Comparison of ENCODE assay signal across 10 cellular contexts in the genomic region with DNA sequence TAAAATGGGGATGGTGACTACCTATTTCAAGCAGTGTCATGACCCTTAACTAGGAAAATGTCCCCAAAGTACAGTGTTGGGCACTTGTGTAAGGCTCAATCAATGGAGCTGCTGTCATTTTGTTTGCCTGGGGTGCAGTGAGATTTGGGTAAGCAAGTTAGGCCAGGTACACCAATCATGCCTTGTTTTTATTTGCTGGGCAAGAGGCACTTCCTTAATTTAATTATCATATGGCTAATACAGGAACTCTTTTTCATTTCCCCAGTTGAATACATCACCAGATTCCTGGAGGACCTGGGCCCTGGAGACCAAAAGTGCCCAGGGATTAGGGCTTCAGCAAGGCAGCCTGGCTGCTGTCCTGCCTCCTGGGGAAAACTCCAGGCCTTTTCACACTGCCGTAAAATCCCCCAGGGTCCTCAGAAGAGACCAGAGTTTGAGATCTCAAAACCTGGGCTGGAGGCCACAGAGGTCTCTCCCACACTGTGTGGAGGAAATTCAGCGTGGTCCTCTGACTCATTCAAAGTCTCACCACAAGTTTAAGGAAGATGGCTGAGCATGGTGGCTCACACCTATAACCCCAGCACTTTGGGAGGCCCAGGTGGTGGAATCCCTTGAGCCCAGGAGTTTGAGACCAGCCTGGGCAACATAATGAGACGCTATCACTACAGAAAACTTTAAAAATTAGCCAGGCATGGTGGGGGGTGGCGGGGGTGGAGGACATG. TPM values are rescaled to one million over a fixed set of nuclear protein-coding genes. Genes with fewer than 3 reads are reported as not detected.
DNase-seq lines count a peak whose midpoint lies in the region; ATAC-seq, FAIRE-seq and TF ChIP-seq lines count a peak whose summit lies in the region.
"Had no signal": no experiment of that assay in that cellular context is flagged by ENCODE, and none has a peak within 500 bp of the region (broad histone marks: within the 10 kb centered on the region; RNA-seq: fewer than 3 reads in every experiment).

No MANE protein-coding gene starts in this region.

- DNase-seq in left ventricle myocardium inferior = no peak
- no peak for DNase-seq in right atrium auricular region (ENCODE audit: low spot score)
- no peak for DNase-seq in T-helper 17 cell
- no peak for DNase-seq in endothelial cell of umbilical vein (ENCODE audit: low read depth, low spot score)
- DNase-seq in NCI-H1417 (lab: John Stamatoyannopoulos, UW) = no peak
- no peak for DNase-seq in small intestine
- DNase-seq: NCI-H1694 had no signal

- H3K27ac ChIP-seq in left ventricle myocardium inferior (replicated peaks) (peak overlapping the region; percentile 2), right atrium auricular region (no peak overlapping the region), endothelial cell of umbilical vein (ENCODE audit: insufficient read depth, low read depth, low read length) (no peak overlapping the region), small intestine (ENCODE audit: low read depth in 1 of 2, low read length in 1 of 2) (no peak overlapping the region)

- WGBS in small intestine, 3 donors = 69 to 85% (median 80%) methylated on average over 4 of the region's 4 CpGs

- CTCF ChIA-PET in endothelial cell of umbilical vein (lab: Charles Lee) = no interaction called here

- no peaks in the 10 kb centered on the region for H3K36me3 Mint-ChIP-seq in T-helper 17 cell (ENCODE audit: low read depth)

- FAIRE-seq in endothelial cell of umbilical vein (lab: Jason Lieb, UNC) = peak; percentile 46
- FAIRE-seq in small intestine (lab: Jason Lieb, UNC) = no peak

- POLR2A ChIA-PET in endothelial cell of umbilical vein (lab: Charles Lee) = no interaction called here

- no peaks in the 10 kb centered on the region for H3K9me3 ChIP-seq in left ventricle myocardium inferior (replicated peaks)
- no peaks in the 10 kb centered on the region for H3K9me3 ChIP-seq in right atrium auricular region
- no peaks in the 10 kb centered on the region for H3K9me3 ChIP-seq in T-helper 17 cell (ENCODE audit: control insufficient read depth, low read length, poor library complexity, severe bottlenecking)
- no peaks in the 10 kb centered on the region for H3K9me3 ChIP-seq in endothelial cell of umbilical vein (replicated peaks; ENCODE audit: control insufficient read depth, insufficient read depth, low read length)
- no peaks in the 10 kb centered on the region for H3K9me3 ChIP-seq in small intestine (ENCODE audit: control insufficient read depth, low read depth)
- H3K9me3 ChIP-seq: tibial nerve had no signal

- ATAC-seq in T-helper 17 cell (peak; percentile 57), HG03442 (IDR thresholded peaks at IDR 0.05; ENCODE audit: unreplicated experiment) (no peak), HG02938 (IDR thresholded peaks at IDR 0.05; ENCODE audit: unreplicated experiment) (no peak)

- no peaks in the 10 kb centered on the region for H3K79me2 ChIP-seq in endothelial cell of umbilical vein (ENCODE audit: control insufficient read depth, insufficient read depth, low read length)

- intact Hi-C loops in left ventricle myocardium inferior (cut with micrococcal nuclease) = no loop called here
- intact Hi-C loops in endothelial cell of umbilical vein (cut with micrococcal nuclease) = no loop called here

- H4K20me1 ChIP-seq in endothelial cell of umbilical vein (replicated peaks; ENCODE audit: control insufficient read depth, extremely low read depth, insufficient read depth, low read length) = no peaks in the 10 kb centered on the region

- no TSS peak for BruUV-seq in endothelial cell of umbilical vein (replicated peaks; lab: Mats Ljungman, UMichigan)

- H3K27me3 ChIP-seq in left ventricle myocardium inferior (ENCODE audit: low read depth) = no peaks in the 10 kb centered on the region
- no peaks in the 10 kb centered on the region for H3K27me3 ChIP-seq in right atrium auricular region
- no peaks in the 10 kb centered on the region for H3K27me3 ChIP-seq in endothelial cell of umbilical vein (ENCODE audit: control insufficient read depth in 2 of 2, insufficient read depth in 2 of 2, low read length in 2 of 2)
- no peaks in the 10 kb centered on the region for H3K27me3 ChIP-seq in small intestine (ENCODE audit: control insufficient read depth in 2 of 2, insufficient read depth in 2 of 2, low read length in 2 of 2)
- H3K27me3 ChIP-seq: tibial nerve had no signal

- no peak overlapping the region for H3K4me3 Mint-ChIP-seq in T-helper 17 cell

- no peak overlapping the region for H3K4me2 ChIP-seq in endothelial cell of umbilical vein (ENCODE audit: insufficient read depth, low read length)

- no peak for TF ChIP-seq CTCF in left ventricle myocardium inferior (IDR thresholded peaks at IDR 0.05; ENCODE audit: borderline replicate concordance)
- no peak for TF ChIP-seq CTCF in right atrium auricular region (IDR thresholded peaks at IDR 0.05)
- TF ChIP-seq CTCF in endothelial cell of umbilical vein (IDR thresholded peaks at IDR 0.05; ENCODE audit: extremely low read depth in 1 of 2, insufficient read depth in 1 of 2, low read depth in 1 of 2, low read length in 2 of 2) = no peak

- peaks cover 33% of the 10 kb centered on the region for H3K4me1 Mint-ChIP-seq in T-helper 17 cell

- H3K9ac ChIP-seq in endothelial cell of umbilical vein (replicated peaks; ENCODE audit: extremely low read depth, insufficient read depth, low read length) = no peak overlapping the region

- H3K36me3 ChIP-seq in left ventricle myocardium inferior (no peaks in the 10 kb centered on the region), right atrium auricular region (no peaks in the 10 kb centered on the region), endothelial cell of umbilical vein (ENCODE audit: control insufficient read depth in 2 of 2, extremely low read depth in 1 of 2, insufficient read depth in 2 of 2, low read length in 2 of 2) (no peaks in the 10 kb centered on the region), small intestine (ENCODE audit: control insufficient read depth in 2 of 2, insufficient read depth in 2 of 2, low read length in 2 of 2) (no peaks in the 10 kb centered on the region)
- H3K36me3 ChIP-seq: tibial nerve had no signal

- H3K9me1 ChIP-seq in endothelial cell of umbilical vein (replicated peaks; ENCODE audit: control insufficient read depth, extremely low read depth, insufficient read depth, low read length) = no peaks in the 10 kb centered on the region

- H2AFZ ChIP-seq in endothelial cell of umbilical vein (ENCODE audit: low read depth, low read length) = no peak overlapping the region

- H3K4me1 ChIP-seq in left ventricle myocardium inferior (peaks cover 33% of the 10 kb centered on the region), right atrium auricular region (peaks cover 0 to 16% of the 10 kb centered on the region in 2 donors), endothelial cell of umbilical vein (ENCODE audit: control insufficient read depth, extremely low read depth, insufficient read depth, low read length) (peaks cover 26% of the 10 kb centered on the region), small intestine (ENCODE audit: control insufficient read depth in 2 of 2, insufficient read depth in 1 of 2, low read depth in 1 of 2, low read length in 1 of 2) (no peaks in the 10 kb centered on the region)

- no peak overlapping the region for H3K4me3 ChIP-seq in left ventricle myocardium inferior
- no peak overlapping the region for H3K4me3 ChIP-seq in right atrium auricular region
- H3K4me3 ChIP-seq in endothelial cell of umbilical vein (replicated peaks in 1 of 3; ENCODE audit: insufficient read depth in 1 of 3, low read depth in 1 of 3, low read length in 3 of 3) = no peak overlapping the region
- no peak overlapping the region for H3K4me3 ChIP-seq in small intestine (ENCODE audit: low read depth in 1 of 2, low read length in 2 of 2)
- H3K4me3 ChIP-seq: tibial nerve had no signal

- no peak for TF ChIP-seq POLR2A in endothelial cell of umbilical vein (IDR thresholded peaks at IDR 0.05; ENCODE audit: low read depth, low read length)

- dilution Hi-C loops in endothelial cell of umbilical vein (cut with MboI; ENCODE audit: extremely low pct_ligation_motif_present, low sequenced_read_pairs) = no loop called here

- peak overlapping the region; percentile 75 for H3K27ac Mint-ChIP-seq in T-helper 17 cell

- H3K27me3 Mint-ChIP-seq in T-helper 17 cell = no peaks in the 10 kb centered on the region

TF ChIP-seq in endothelial cell of umbilical vein, 7 proteins besides CTCF, POLR2A, EP300 and RAD21:
- TF ChIP-seq FOS (IDR thresholded peaks at IDR 0.05; ENCODE audit: borderline replicate concordance, insufficient read depth, low read length) = peak; percentile 12
- no peak for TF ChIP-seq GATA2 (IDR thresholded peaks at IDR 0.05; ENCODE audit: insufficient read depth, insufficient read length, low read depth, low read length)

RNA-seq across cellular contexts. Expression of gene FOXN3, which starts 28.4 kb away (rescaled TPM):
- total RNA-seq in left ventricle myocardium inferior (120 TPM), right atrium auricular region (10 to 100 TPM; 80.1 to 90.3 TPM), T-helper 17 cell (100 to 1,000 TPM; 116 to 117 TPM), endothelial cell of umbilical vein (41.8 and 44.7 TPM in 2 replicates)
- polyA plus RNA-seq in endothelial cell of umbilical vein (16.7 and 16.9 TPM in 2 replicates), small intestine (10 to 100 TPM; 22.0 to 47.3 (median 47.2) TPM)
- polyA plus RNA-seq in endothelial cell of umbilical vein (2011; cell fraction: cytosol; rRNA removed) = 18.5 and 19.6 TPM in 2 replicates
- polyA plus RNA-seq in endothelial cell of umbilical vein (2011; cell fraction: nucleus; rRNA removed) = 19.9 and 23.8 TPM in 2 replicates
- polyA plus RNA-seq in endothelial cell of umbilical vein (2012) = 26.9 and 29.9 TPM in 2 replicates
- polyA minus RNA-seq in endothelial cell of umbilical vein = 67.6 and 73.4 TPM in 2 replicates
- 9.5 TPM for polyA minus RNA-seq in endothelial cell of umbilical vein (2011; cell fraction: cytosol; rRNA and poly(A)+ RNA removed)
- polyA minus RNA-seq in endothelial cell of umbilical vein (2011; cell fraction: nucleus; rRNA and poly(A)+ RNA removed) = 82.7 and 114 TPM in 2 replicates
